ENCODE assay signal across 9 cellular contexts in the genomic region with DNA sequence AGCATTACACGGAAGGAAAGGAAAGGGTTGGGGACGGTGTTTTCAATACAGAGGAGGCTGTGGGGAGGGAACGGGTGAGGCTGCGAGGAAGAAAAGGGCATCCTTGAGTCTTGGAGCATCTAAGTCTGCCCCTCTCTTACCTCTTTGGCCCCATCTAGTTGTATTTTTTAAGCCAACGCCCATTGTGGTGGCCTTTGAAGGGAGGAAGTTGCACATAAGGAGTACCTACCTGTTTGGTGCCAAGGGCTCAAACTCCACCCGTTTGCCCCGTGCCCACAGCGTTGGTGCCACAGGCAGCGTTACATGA.
A peak's percentile ranks its signal among the peaks of the same experiment; 100 is the strongest.
DNase-seq lines count a peak whose midpoint lies in the region; ATAC-seq, FAIRE-seq and TF ChIP-seq lines count a peak whose summit lies in the region.
"Had no signal": no experiment of that assay in that cellular context is flagged by ENCODE, and none has a peak within 500 bp of the region (broad histone marks: within the 10 kb centered on the region; RNA-seq: fewer than 3 reads in every experiment).

No MANE protein-coding gene starts in this region.

- H3K27me3 ChIP-seq in keratinocyte (ENCODE audit: control insufficient read depth, extremely low read depth, insufficient read depth, low read length) = peaks cover 32% of the 10 kb centered on the region

- no peaks in the 10 kb centered on the region for H3K79me2 ChIP-seq in keratinocyte (ENCODE audit: control insufficient read depth, insufficient read depth, low read length)

- no peak for ATAC-seq in activated CD4-positive, alpha-beta T cell treated with anti-CD3 and anti-CD28 coated beads for 36 hours
- peak in 1 of 2 donors; percentile 28 for ATAC-seq in activated T-cell treated with anti-CD3 and anti-CD28 coated beads, Interleukin-2, amount 50 U/mL, for 72 hours (replicated peaks in 1 of 2)
- no peak for ATAC-seq in stimulated activated memory B cell treated with anti-CD40 and anti-IgM and Interleukin-4, amounts not matched to agents 10 μg/mL and 1 μg/mL and 100 μg/mL, for 72 hours
- ATAC-seq in GM18520 (IDR thresholded peaks at IDR 0.05; ENCODE audit: unreplicated experiment) = no peak

- H3K9me3 Mint-ChIP-seq in activated CD4-positive, alpha-beta T cell treated with anti-CD3 and anti-CD28 coated beads for 36 hours (ENCODE audit: low read depth) = no peaks in the 10 kb centered on the region
- no peaks in the 10 kb centered on the region for H3K9me3 Mint-ChIP-seq in activated T-cell treated with anti-CD3 and anti-CD28 coated beads, Interleukin-2, amount 50 U/mL, for 72 hours
- no peaks in the 10 kb centered on the region for H3K9me3 Mint-ChIP-seq in stimulated activated memory B cell treated with anti-CD40 and anti-IgM and Interleukin-4, amounts not matched to agents 10 μg/mL and 1 μg/mL and 100 μg/mL, for 72 hours

- DNase-seq in activated CD4-positive, alpha-beta T cell treated with anti-CD3 and anti-CD28 coated beads for 36 hours = no peak
- DNase-seq in activated CD4-positive, alpha-beta T cell treated with anti-CD3 and anti-CD28 coated beads for 48 hours = no peak
- no peak for DNase-seq in activated T-cell treated with anti-CD3 and anti-CD28 coated beads, Interleukin-2, amount 50 U/mL, for 72 hours
- no peak for DNase-seq in keratinocyte (ENCODE audit: low read depth, low spot score)
- no peak for DNase-seq in SIG-M5 (lab: John Stamatoyannopoulos, UW)
- DNase-seq in epidermal melanocyte (ENCODE audit: insufficient read length, low spot score) = no peak
- DNase-seq: SW 1271 had no signal

- POLR2A ChIA-PET in activated CD4-positive, alpha-beta T cell treated with anti-CD3 and anti-CD28 coated beads for 36 hours (lab: Charles Lee) = no interaction called here

- H3K27me3 Mint-ChIP-seq in activated CD4-positive, alpha-beta T cell treated with anti-CD3 and anti-CD28 coated beads for 36 hours = peaks cover 50% of the 10 kb centered on the region
- H3K27me3 Mint-ChIP-seq in activated T-cell treated with anti-CD3 and anti-CD28 coated beads, Interleukin-2, amount 50 U/mL, for 72 hours (ENCODE audit: low read depth) = peaks cover 62% of the 10 kb centered on the region
- H3K27me3 Mint-ChIP-seq in stimulated activated memory B cell treated with anti-CD40 and anti-IgM and Interleukin-4, amounts not matched to agents 10 μg/mL and 1 μg/mL and 100 μg/mL, for 72 hours = peaks cover 50% of the 10 kb centered on the region

- H3K4me3 Mint-ChIP-seq in activated CD4-positive, alpha-beta T cell treated with anti-CD3 and anti-CD28 coated beads for 36 hours = peak overlapping the region; percentile 47
- H3K4me3 Mint-ChIP-seq in activated T-cell treated with anti-CD3 and anti-CD28 coated beads, Interleukin-2, amount 50 U/mL, for 72 hours = peak overlapping the region; percentile 45 to 76
- H3K4me3 Mint-ChIP-seq in stimulated activated memory B cell treated with anti-CD40 and anti-IgM and Interleukin-4, amounts not matched to agents 10 μg/mL and 1 μg/mL and 100 μg/mL, for 72 hours = peak overlapping the region; percentile 10

- no peak overlapping the region for H2AFZ ChIP-seq in keratinocyte (ENCODE audit: control insufficient read depth, low read length)

- H3K36me3 Mint-ChIP-seq in activated CD4-positive, alpha-beta T cell treated with anti-CD3 and anti-CD28 coated beads for 36 hours (ENCODE audit: low read depth) = no peaks in the 10 kb centered on the region
- peaks cover 0 to 1% of the 10 kb centered on the region in 2 donors for H3K36me3 Mint-ChIP-seq in activated T-cell treated with anti-CD3 and anti-CD28 coated beads, Interleukin-2, amount 50 U/mL, for 72 hours (ENCODE audit: insufficient read depth in 2 of 2)
- H3K36me3 Mint-ChIP-seq in stimulated activated memory B cell treated with anti-CD40 and anti-IgM and Interleukin-4, amounts not matched to agents 10 μg/mL and 1 μg/mL and 100 μg/mL, for 72 hours = no peaks in the 10 kb centered on the region

- CTCF ChIA-PET in activated CD4-positive, alpha-beta T cell treated with anti-CD3 and anti-CD28 coated beads for 36 hours (lab: Charles Lee) = interaction anchor here (0.5 to 0.8 kb wide), 2 partner anchors 14 to 226 kb away, joined by 3 to 5 read pairs; no protein-coding TSS in a partner anchor

- H3K4me1 ChIP-seq in keratinocyte (ENCODE audit: control insufficient read depth, extremely low read depth, insufficient read depth, low read length) = peaks cover 5% of the 10 kb centered on the region

- intact Hi-C loops in activated CD4-positive, alpha-beta T cell treated with anti-CD3 and anti-CD28 coated beads for 36 hours (cut with DNase I, micrococcal nuclease) = no loop called here

- peak overlapping the region; percentile 25 to 58 (median 42) for H3K4me3 ChIP-seq in keratinocyte (ENCODE audit: control insufficient read depth in 2 of 3, extremely low read depth in 1 of 3, insufficient read depth in 2 of 3, low read depth in 1 of 3, low read length in 3 of 3)

- peak overlapping the region; percentile 80 for H3K4me2 ChIP-seq in keratinocyte (ENCODE audit: control insufficient read depth, extremely low read depth, insufficient read depth, low read depth, low read length)

- no peaks in the 10 kb centered on the region for H3K9me3 ChIP-seq in keratinocyte (ENCODE audit: control insufficient read depth, low read depth, low read length)

- TF ChIP-seq CTCF in keratinocyte (optimal IDR thresholded peaks at IDR 0.05 in 1 of 3, IDR thresholded peaks at IDR 0.05 in 1 of 3, conservative IDR thresholded peaks at IDR 0.05 in 1 of 3; ENCODE audit: extremely low read depth in 1 of 3, insufficient read depth in 2 of 3, low read length in 3 of 3) = no peak

- peaks cover 32% of the 10 kb centered on the region for H3K4me1 Mint-ChIP-seq in activated CD4-positive, alpha-beta T cell treated with anti-CD3 and anti-CD28 coated beads for 36 hours
- H3K4me1 Mint-ChIP-seq in activated T-cell treated with anti-CD3 and anti-CD28 coated beads, Interleukin-2, amount 50 U/mL, for 72 hours (ENCODE audit: low read depth) = peaks cover 21% of the 10 kb centered on the region
- H3K4me1 Mint-ChIP-seq in stimulated activated memory B cell treated with anti-CD40 and anti-IgM and Interleukin-4, amounts not matched to agents 10 μg/mL and 1 μg/mL and 100 μg/mL, for 72 hours = peaks cover 30% of the 10 kb centered on the region

- no peak for FAIRE-seq in keratinocyte (lab: Jason Lieb, UNC)

- no peaks in the 10 kb centered on the region for H3K9me1 ChIP-seq in keratinocyte (ENCODE audit: control insufficient read depth, extremely low read depth, insufficient read depth, low read length)

- H3K27ac ChIP-seq in keratinocyte (ENCODE audit: control insufficient read depth, insufficient read depth, low read length) = no peak overlapping the region

- dilution Hi-C loops in keratinocyte (cut with MboI; ENCODE audit: extremely low pct_ligation_motif_present, low sequenced_read_pairs) = no loop called here

- no peaks in the 10 kb centered on the region for H3K36me3 ChIP-seq in keratinocyte (ENCODE audit: control insufficient read depth in 2 of 2, extremely low read depth in 1 of 2, insufficient read depth in 2 of 2, low read length in 2 of 2)

- no peak overlapping the region for H3K9ac ChIP-seq in keratinocyte (ENCODE audit: control insufficient read depth, extremely low read depth, insufficient read depth, low read length)

- H3K27ac Mint-ChIP-seq in activated CD4-positive, alpha-beta T cell treated with anti-CD3 and anti-CD28 coated beads for 36 hours = no peak overlapping the region
- H3K27ac Mint-ChIP-seq in activated T-cell treated with anti-CD3 and anti-CD28 coated beads, Interleukin-2, amount 50 U/mL, for 72 hours = no peak overlapping the region
- no peak overlapping the region for H3K27ac Mint-ChIP-seq in stimulated activated memory B cell treated with anti-CD40 and anti-IgM and Interleukin-4, amounts not matched to agents 10 μg/mL and 1 μg/mL and 100 μg/mL, for 72 hours

- no peaks in the 10 kb centered on the region for H4K20me1 ChIP-seq in keratinocyte (ENCODE audit: control insufficient read depth, extremely low read depth, insufficient read depth, low read length)

Comparison
In these comparisons a context has a peak if more than half of its experiments do, and no peak if none do; other contexts are left out.
1. H3K4me3 Mint-ChIP-seq: peak in every context shown above with its lines; median percentile 60 in activated T-cell treated with anti-CD3 and anti-CD28 coated beads, Interleukin-2, amount 50 U/mL, for 72 hours; 47 in activated CD4-positive, alpha-beta T cell treated with anti-CD3 and anti-CD28 coated beads for 36 hours; 10 in stimulated activated memory B cell treated with anti-CD40 and anti-IgM and Interleukin-4, amounts not matched to agents 10 μg/mL and 1 μg/mL and 100 μg/mL, for 72 hours.